Comparison of ENCODE assay signal across 9 cellular contexts in genomic region chr9:74348777-74349176, GRCh38.
"Had no signal": no experiment of that assay in that cellular context is flagged by ENCODE, and none has a peak within 500 bp of the region (broad histone marks: within the 10 kb centered on the region; RNA-seq: fewer than 3 reads in every experiment).

No MANE protein-coding gene starts in this region.

- H3K4me1 ChIP-seq: HAP-1 had no signal

- H3K36me3 ChIP-seq: HAP-1 had no signal

- H2AFZ ChIP-seq: GM23248, GM23338 had no signal

- H3K4me2 ChIP-seq: GM23338 had no signal

- H3K9ac ChIP-seq: GM23248 had no signal

- H3K4me3 ChIP-seq: GM23248, GM23338, HAP-1 had no signal

- DNase-seq: GM23248, GOT3, H7, H9, HCEC 1CT, HFFc6 had no signal

- H3K9me3 ChIP-seq: HAP-1 had no signal

- ATAC-seq: GM23338, HCT116 had no signal

- H3K27ac ChIP-seq: GM23248 had no signal
